8 cellular contexts compared by ENCODE assay signal in the genomic region with DNA sequence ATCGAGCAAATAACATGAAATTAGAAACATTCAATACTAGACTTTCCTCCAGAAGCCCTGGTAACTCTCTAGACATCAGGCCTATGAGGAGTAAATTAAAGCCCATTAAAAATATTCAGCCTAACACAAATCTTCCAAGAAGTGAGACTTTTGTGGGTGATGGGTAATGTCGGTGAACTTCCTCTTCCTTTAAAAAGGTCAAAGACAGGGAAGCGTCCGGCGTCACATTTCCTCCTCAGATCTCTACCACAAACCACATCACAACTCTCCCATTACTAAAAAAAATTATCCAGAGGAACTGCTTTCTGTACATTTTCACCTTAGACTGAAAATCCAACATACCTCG. TPM values are rescaled to one million over a fixed set of nuclear protein-coding genes. Genes with fewer than 3 reads are reported as not detected.
DNase-seq lines count a peak whose midpoint lies in the region; ATAC-seq and TF ChIP-seq lines count a peak whose summit lies in the region.

No MANE protein-coding gene starts in this region.

- peaks cover 17% of the 10 kb centered on the region for H3K36me3 Mint-ChIP-seq in effector memory CD8-positive, alpha-beta T cell (ENCODE audit: insufficient read depth)
- peaks cover 2% of the 10 kb centered on the region for H3K36me3 Mint-ChIP-seq in mesothelial cell of epicardium

- H3K27me3 Mint-ChIP-seq in effector memory CD8-positive, alpha-beta T cell = no peaks in the 10 kb centered on the region
- no peaks in the 10 kb centered on the region for H3K27me3 Mint-ChIP-seq in mesothelial cell of epicardium (ENCODE audit: low read depth)

- in situ Hi-C loops in transverse colon (cut with MboI; ENCODE audit: low pct_ligation_motif_present in 1 of 4, low pct_unique_long_range_greater_than_20kb in 1 of 4, low sequenced_read_pairs in 3 of 4) = loop anchor here in 1 of 4 donors (25.0 kb wide), 1 partner anchor 488 kb away; no protein-coding TSS in a partner anchor

- H3K27ac Mint-ChIP-seq in effector memory CD8-positive, alpha-beta T cell = peak overlapping the region; percentile 74 to 95
- peak overlapping the region; percentile 69 for H3K27ac Mint-ChIP-seq in mesothelial cell of epicardium

- H3K4me3 ChIP-seq in HFF-Myc (replicated peaks; ENCODE audit: low read depth, low read length) (peak overlapping the region; percentile 98), transverse colon (peak overlapping the region; percentile 71 to 96 (median 89))

- H3K4me1 ChIP-seq in transverse colon = peaks cover 7 to 24% (median 20%) of the 10 kb centered on the region in 4 donors

- peak overlapping the region; percentile 95 to 98 (median 98) for H3K27ac ChIP-seq in transverse colon

- H3K27me3 ChIP-seq in transverse colon = no peaks in the 10 kb centered on the region

- intact Hi-C loops in transverse colon (cut with DNase I; ENCODE audit: low total_unique reads) = no loop called here

- no peak for ATAC-seq in effector memory CD8-positive, alpha-beta T cell (replicated peaks)
- ATAC-seq in HG03175 (IDR thresholded peaks at IDR 0.05; ENCODE audit: unreplicated experiment) = no peak

- H3K36me3 ChIP-seq in transverse colon = no peaks in the 10 kb centered on the region

- WGBS in transverse colon (ENCODE audit: low coverage in 1 of 2), 2 donors = 2 to 7% methylated on average over 5 to 6 of the region's 6 CpGs

- peak overlapping the region; percentile 95 to 97 for H3K4me3 Mint-ChIP-seq in effector memory CD8-positive, alpha-beta T cell
- H3K4me3 Mint-ChIP-seq in mesothelial cell of epicardium = peak overlapping the region; percentile 86

- no peak for TF ChIP-seq EP300 in transverse colon (IDR thresholded peaks at IDR 0.05; ENCODE audit: low read depth)

- peaks cover 18 to 31% of the 10 kb centered on the region in 2 donors for H3K4me1 Mint-ChIP-seq in effector memory CD8-positive, alpha-beta T cell (ENCODE audit: low read depth in 2 of 2)
- peaks cover 31% of the 10 kb centered on the region for H3K4me1 Mint-ChIP-seq in mesothelial cell of epicardium

- TF ChIP-seq CTCF in HFF-Myc (IDR thresholded peaks at IDR 0.05; ENCODE audit: low read depth, low read length, missing control alignments) = no peak
- no peak for TF ChIP-seq CTCF in mesothelial cell of epicardium (IDR thresholded peaks at IDR 0.05; ENCODE audit: unreplicated experiment)
- no peak for TF ChIP-seq CTCF in transverse colon (IDR thresholded peaks at IDR 0.05)

- DNase-seq in AG08396 (ENCODE audit: low spot score) = peak; percentile 15
- no peak for DNase-seq in HFF-Myc (ENCODE audit: extremely low read depth, low read depth)
- peak; percentile 10 for DNase-seq in T-helper 9 cell
- DNase-seq in effector memory CD8-positive, alpha-beta T cell = no peak
- DNase-seq in mesothelial cell of epicardium (ENCODE audit: low spot score in 2 of 2, unreplicated experiment in 2 of 2) = no peak
- peak; percentile 65 for DNase-seq in transverse colon
- no peak for DNase-seq in NCI-H345 treated with DMSO at 0.1 percent for 48 hours (lab: John Stamatoyannopoulos, UW; ENCODE audit: unreplicated experiment)

- peak; percentile 32 for TF ChIP-seq POLR2A in transverse colon (IDR thresholded peaks at IDR 0.05)

- no peaks in the 10 kb centered on the region for H3K9me3 Mint-ChIP-seq in effector memory CD8-positive, alpha-beta T cell
- no peaks in the 10 kb centered on the region for H3K9me3 Mint-ChIP-seq in mesothelial cell of epicardium

- no peaks in the 10 kb centered on the region for H3K9me3 ChIP-seq in transverse colon

RNA-seq across cellular contexts. Expression of a gene that starts 1.4 kb away (rescaled TPM):
- total RNA-seq in mesothelial cell of epicardium (102 to 106 TPM (median 104 TPM) in 3 replicates), transverse colon (100 to 1,000 TPM in 2 of 4 donors, 10 to 100 TPM in 2; 82.1 to 143 (median 101) TPM)

Comparison
In these comparisons a context has a peak if more than half of its experiments do, and no peak if none do; other contexts are left out.
1. DNase-seq: peak in AG08396 (single experiment), T-helper 9 cell (single experiment) and transverse colon (single experiment); none in HFF-Myc (single experiment), effector memory CD8-positive, alpha-beta T cell (0 of 3), mesothelial cell of epicardium (0 of 2) and NCI-H345 treated with DMSO at 0.1 percent for 48 hours (single experiment).